In genomic region chr9:111150241-111150640, GRCh38 we compare ENCODE assay signal across 25 cellular contexts.
"Had no signal": no experiment of that assay in that cellular context is flagged by ENCODE, and none has a peak within 500 bp of the region (broad histone marks: within the 10 kb centered on the region; RNA-seq: fewer than 3 reads in every experiment).

No MANE protein-coding gene starts in this region.

- H3K36me3 ChIP-seq: lower lobe of right lung, right lobe of liver, suprapubic skin, transverse colon, upper lobe of right lung, uterus had no signal

- H3K27me3 ChIP-seq: right lobe of liver, suprapubic skin, transverse colon, upper lobe of right lung, uterus had no signal

- H3K36me3 Mint-ChIP-seq: immature natural killer cell; natural killer cell treated with Interleukin-12 subunit alpha and Interleukin-12 subunit beta and Interleukin-15 and Interleukin-18, amount 100 ng/mL, for 72 hours had no signal

- H3K27ac ChIP-seq: coronary artery, lower lobe of right lung, parathyroid adenoma, right lobe of liver, transverse colon, upper lobe of right lung had no signal

- H3K4me1 Mint-ChIP-seq: neural crest cell; stimulated activated naive CD8-positive, alpha-beta T cell treated with anti-CD3 and anti-CD28 coated beads, Interleukin-15, amount 100 ng/mL, for 72 hours had no signal

- H3K4me3 Mint-ChIP-seq: immature natural killer cell; natural killer cell treated with Interleukin-12 subunit alpha and Interleukin-12 subunit beta and Interleukin-15 and Interleukin-18, amount 100 ng/mL, for 72 hours; neural crest cell; stimulated activated naive CD8-positive, alpha-beta T cell treated with anti-CD3 and anti-CD28 coated beads, Interleukin-15, amount 100 ng/mL, for 72 hours had no signal

- H3K9me3 ChIP-seq: lower lobe of right lung, right lobe of liver, suprapubic skin, transverse colon, upper lobe of right lung, uterus had no signal

- ATAC-seq: left colon; lower lobe of right lung; natural killer cell treated with Interleukin-12 subunit alpha and Interleukin-12 subunit beta and Interleukin-15 and Interleukin-18, amount 100 ng/mL, for 72 hours; right lobe of liver; stimulated activated naive CD8-positive, alpha-beta T cell treated with anti-CD3 and anti-CD28 coated beads, Interleukin-15, amount 100 ng/mL, for 72 hours; upper lobe of right lung had no signal

- H3K4me3 ChIP-seq: coronary artery, lower lobe of right lung, right lobe of liver, suprapubic skin, transverse colon, upper lobe of right lung, uterus had no signal

- H3K27ac Mint-ChIP-seq: immature natural killer cell; natural killer cell treated with Interleukin-12 subunit alpha and Interleukin-12 subunit beta and Interleukin-15 and Interleukin-18, amount 100 ng/mL, for 72 hours; progenitor cell of endocrine pancreas; stimulated activated naive CD8-positive, alpha-beta T cell treated with anti-CD3 and anti-CD28 coated beads, Interleukin-15, amount 100 ng/mL, for 72 hours had no signal

- H3K9me3 Mint-ChIP-seq: immature natural killer cell; natural killer cell treated with Interleukin-12 subunit alpha and Interleukin-12 subunit beta and Interleukin-15 and Interleukin-18, amount 100 ng/mL, for 72 hours; neural crest cell; stimulated activated naive CD8-positive, alpha-beta T cell treated with anti-CD3 and anti-CD28 coated beads, Interleukin-15, amount 100 ng/mL, for 72 hours had no signal

- H3K27me3 Mint-ChIP-seq: progenitor cell of endocrine pancreas; stimulated activated naive CD8-positive, alpha-beta T cell treated with anti-CD3 and anti-CD28 coated beads, Interleukin-15, amount 100 ng/mL, for 72 hours had no signal

- DNase-seq: dermis blood vessel endothelial cell; effector memory CD4-positive, alpha-beta T cell; hypothalamus; immature natural killer cell; islet precursor cell; kidney glomerular epithelial cell; left colon; left ventricle myocardium superior; lower lobe of right lung; right lobe of liver; small intestine; stimulated activated CD4-positive, alpha-beta T cell treated with anti-CD3 and anti-CD28 coated beads, Interleukin-1b, Interleukin-23, amount 100 ng/mL, for 48 hours; stimulated activated CD4-positive, alpha-beta T cell treated with anti-CD3 and anti-CD28 coated beads, Interleukin-4, amount 100 ng/mL, for 1 hour; stimulated activated CD8-positive, alpha-beta memory T cell treated with anti-CD3 and anti-CD28 coated beads, Interleukin-4, amount 100 ng/mL, for 48 hours; stimulated activated naive CD4-positive, alpha-beta T cell; stimulated activated naive CD8-positive, alpha-beta T cell treated with anti-CD3 and anti-CD28 coated beads, Interleukin-15, amount 100 ng/mL, for 72 hours; transverse colon; upper lobe of right lung; uterus had no signal

- H3K4me1 ChIP-seq: lower lobe of right lung, parathyroid adenoma, right lobe of liver, transverse colon, uterus had no signal
